ENCODE assay signal across 22 cellular contexts in genomic region chr5:18329346-18329745, GRCh38.
A peak's percentile ranks its signal among the peaks of the same experiment; 100 is the strongest.
DNase-seq lines count a peak whose midpoint lies in the region; TF ChIP-seq lines count a peak whose summit lies in the region.
"Had no signal": no experiment of that assay in that cellular context is flagged by ENCODE, and none has a peak within 500 bp of the region (broad histone marks: within the 10 kb centered on the region; RNA-seq: fewer than 3 reads in every experiment).

No MANE protein-coding gene starts in this region.

- H3K4me3 Mint-ChIP-seq in mesothelial cell of epicardium = no peak overlapping the region
- H3K4me3 Mint-ChIP-seq: activated naive CD8-positive, alpha-beta T cell treated with anti-CD3 and anti-CD28 coated beads, Interleukin-2, amount 50 U/mL, for 24 hours; T-helper 17 cell had no signal

- peaks cover 26% of the 10 kb centered on the region for H3K9me3 Mint-ChIP-seq in mesothelial cell of epicardium

- H3K27ac Mint-ChIP-seq in mesothelial cell of epicardium = peak overlapping the region; percentile 60
- H3K27ac Mint-ChIP-seq: activated naive CD8-positive, alpha-beta T cell treated with anti-CD3 and anti-CD28 coated beads, Interleukin-2, amount 50 U/mL, for 24 hours; T-helper 17 cell had no signal

- peak overlapping the region; percentile 38 for H3K27ac ChIP-seq in ectodermal cell (ENCODE audit: insufficient read depth, low read depth, low read length, poor library complexity, severe bottlenecking)
- H3K27ac ChIP-seq: neutrophil had no signal

- DNase-seq in DMS53 (lab: John Stamatoyannopoulos, UW) (peak; percentile 67), DMS53 treated with DMSO at 0.1 percent for 48 hours (lab: John Stamatoyannopoulos, UW; ENCODE audit: unreplicated experiment) (no peak), mesothelial cell of epicardium (ENCODE audit: low spot score in 2 of 2, unreplicated experiment in 2 of 2) (no peak), stromal cell of bone marrow (ENCODE audit: low read depth) (peak; percentile 6), COLO668 (lab: John Stamatoyannopoulos, UW; ENCODE audit: unreplicated experiment) (no peak), NCI-H2196 treated with DMSO at 0.1 percent for 48 hours (lab: John Stamatoyannopoulos, UW; ENCODE audit: unreplicated experiment) (no peak), T1000 (lab: John Stamatoyannopoulos, UW) (no peak)
- DNase-seq: 8988T; activated effector memory CD4-positive, alpha-beta T cell treated with Interleukin-2 at 50 U/mL for 16 hours; activated naive CD8-positive, alpha-beta T cell treated with anti-CD3 and anti-CD28 coated beads, Interleukin-2, amount 50 U/mL, for 24 hours; BE2C; Caco-2; caudate nucleus; IMR-90; left colon; NCI-H1417 treated with DMSO at 0.1 percent for 48 hours; NCI-H82; SHP77 treated with DMSO at 0.1 percent for 48 hours; stimulated activated CD8-positive, alpha-beta memory T cell treated with anti-CD3 and anti-CD28 coated beads, Interleukin-4, amount 100 ng/mL, for 48 hours; T-helper 17 cell had no signal

- H3K36me3 Mint-ChIP-seq in mesothelial cell of epicardium = peaks cover 6% of the 10 kb centered on the region

- H3K4me3 ChIP-seq in ectodermal cell (ENCODE audit: insufficient read depth, low read depth, low read length) = no peak overlapping the region

- H3K27me3 ChIP-seq in ectodermal cell (ENCODE audit: control insufficient read depth, insufficient read depth, low read length, poor library complexity, severe bottlenecking) = no peaks in the 10 kb centered on the region
- H3K27me3 ChIP-seq: BE2C, neutrophil had no signal

- no peaks in the 10 kb centered on the region for H3K4me1 ChIP-seq in ectodermal cell (ENCODE audit: control insufficient read depth, insufficient read depth, low read length)
- H3K4me1 ChIP-seq: BE2C, Caco-2 had no signal

- H3K4me1 Mint-ChIP-seq in mesothelial cell of epicardium = peaks cover 19% of the 10 kb centered on the region
- H3K4me1 Mint-ChIP-seq: activated naive CD8-positive, alpha-beta T cell treated with anti-CD3 and anti-CD28 coated beads, Interleukin-2, amount 50 U/mL, for 24 hours; T-helper 17 cell had no signal

- no peaks in the 10 kb centered on the region for H3K36me3 ChIP-seq in ectodermal cell (ENCODE audit: control insufficient read depth, insufficient read depth, low read length)
- H3K36me3 ChIP-seq: BE2C, neutrophil had no signal

- no peak for TF ChIP-seq CTCF in mesothelial cell of epicardium (IDR thresholded peaks at IDR 0.05; ENCODE audit: unreplicated experiment)

- no peaks in the 10 kb centered on the region for H3K27me3 Mint-ChIP-seq in mesothelial cell of epicardium (ENCODE audit: low read depth)
- H3K27me3 Mint-ChIP-seq: activated naive CD8-positive, alpha-beta T cell treated with anti-CD3 and anti-CD28 coated beads, Interleukin-2, amount 50 U/mL, for 24 hours; T-helper 17 cell had no signal

- H3K9me3 ChIP-seq in ectodermal cell (ENCODE audit: control insufficient read depth, low read length) = no peaks in the 10 kb centered on the region
- H3K9me3 ChIP-seq: BE2C, Caco-2, neutrophil had no signal

Comparison
In these comparisons a context has a peak if more than half of its experiments do, and no peak if none do; other contexts are left out.
1. DNase-seq: peak in DMS53 (single experiment) and stromal cell of bone marrow (single experiment); none in DMS53 treated with DMSO at 0.1 percent for 48 hours (single experiment), mesothelial cell of epicardium (0 of 2), COLO668 (single experiment), NCI-H2196 treated with DMSO at 0.1 percent for 48 hours (single experiment) and T1000 (single experiment).